In genomic region chr3:130729154-130729553, GRCh38 we compare ENCODE assay signal across 19 cellular contexts. TPM values are rescaled to one million over a fixed set of nuclear protein-coding genes. Genes with fewer than 3 reads are reported as not detected.
DNase-seq lines count a peak whose midpoint lies in the region; ATAC-seq and TF ChIP-seq lines count a peak whose summit lies in the region.
"Had no signal": no experiment of that assay in that cellular context is flagged by ENCODE, and none has a peak within 500 bp of the region (broad histone marks: within the 10 kb centered on the region; RNA-seq: fewer than 3 reads in every experiment).

No MANE protein-coding gene starts in this region.

- POLR2A ChIA-PET in activated CD4-positive, alpha-beta T cell treated with anti-CD3 and anti-CD28 coated beads, Interleukin-2, amount 10 ng/mL, durations not matched to agents 7 days and 5 days (lab: Charles Lee): no interaction called here

- H3K27ac ChIP-seq in VCaP: peak overlapping the region; percentile 62
- H3K27ac ChIP-seq: left lung, skin epidermis, vagina had no signal

- H3K4me3 Mint-ChIP-seq in activated CD4-positive, alpha-beta T cell treated with anti-CD3 and anti-CD28 coated beads, Interleukin-2, amount 10 ng/mL, durations not matched to agents 7 days and 5 days: no peak overlapping the region
- no peak overlapping the region for H3K4me3 Mint-ChIP-seq in memory B cell
- no peak overlapping the region for H3K4me3 Mint-ChIP-seq in stimulated activated memory B cell treated with anti-CD40 and anti-IgM and Interleukin-4, amounts not matched to agents 10 μg/mL and 1 μg/mL and 100 μg/mL, for 72 hours
- no peak overlapping the region for H3K4me3 Mint-ChIP-seq in activated T-helper 2 cell treated with anti-CD3 and anti-CD28 coated beads, Interferon-gamma antibody, Interleukin-2, Interleukin-4, amounts not matched to agents 10 μg/mL and 5 μg/mL and 100 μg/mL, durations not matched to agents 14 hours and 24 hours and 36 hours (ENCODE audit: low read depth)
- H3K4me3 Mint-ChIP-seq: activated B cell treated with CpG ODN at 0.5 μM for 24 hours, CD14-positive monocyte had no signal

- no peaks in the 10 kb centered on the region for H3K27me3 Mint-ChIP-seq in activated CD4-positive, alpha-beta T cell treated with anti-CD3 and anti-CD28 coated beads, Interleukin-2, amount 10 ng/mL, durations not matched to agents 7 days and 5 days
- H3K27me3 Mint-ChIP-seq in memory B cell: no peaks in the 10 kb centered on the region
- H3K27me3 Mint-ChIP-seq in stimulated activated memory B cell treated with anti-CD40 and anti-IgM and Interleukin-4, amounts not matched to agents 10 μg/mL and 1 μg/mL and 100 μg/mL, for 72 hours: no peaks in the 10 kb centered on the region
- H3K27me3 Mint-ChIP-seq in activated T-helper 2 cell treated with anti-CD3 and anti-CD28 coated beads, Interferon-gamma antibody, Interleukin-2, Interleukin-4, amounts not matched to agents 10 μg/mL and 5 μg/mL and 100 μg/mL, durations not matched to agents 14 hours and 24 hours and 36 hours (ENCODE audit: low read depth): no peaks in the 10 kb centered on the region
- H3K27me3 Mint-ChIP-seq: activated B cell treated with CpG ODN at 0.5 μM for 24 hours had no signal

- H3K27ac Mint-ChIP-seq in activated CD4-positive, alpha-beta T cell treated with anti-CD3 and anti-CD28 coated beads, Interleukin-2, amount 10 ng/mL, durations not matched to agents 7 days and 5 days: peak overlapping the region; percentile 12
- H3K27ac Mint-ChIP-seq in memory B cell: peak overlapping the region; percentile 11
- H3K27ac Mint-ChIP-seq in stimulated activated memory B cell treated with anti-CD40 and anti-IgM and Interleukin-4, amounts not matched to agents 10 μg/mL and 1 μg/mL and 100 μg/mL, for 72 hours: peak overlapping the region; percentile 53
- H3K27ac Mint-ChIP-seq in activated T-helper 2 cell treated with anti-CD3 and anti-CD28 coated beads, Interferon-gamma antibody, Interleukin-2, Interleukin-4, amounts not matched to agents 10 μg/mL and 5 μg/mL and 100 μg/mL, durations not matched to agents 14 hours and 24 hours and 36 hours: no peak overlapping the region
- H3K27ac Mint-ChIP-seq: activated B cell treated with CpG ODN at 0.5 μM for 24 hours had no signal

- peaks cover 5% of the 10 kb centered on the region for H3K4me1 Mint-ChIP-seq in activated CD4-positive, alpha-beta T cell treated with anti-CD3 and anti-CD28 coated beads, Interleukin-2, amount 10 ng/mL, durations not matched to agents 7 days and 5 days
- H3K4me1 Mint-ChIP-seq in memory B cell: peaks cover 7% of the 10 kb centered on the region
- peaks cover 4% of the 10 kb centered on the region for H3K4me1 Mint-ChIP-seq in stimulated activated memory B cell treated with anti-CD40 and anti-IgM and Interleukin-4, amounts not matched to agents 10 μg/mL and 1 μg/mL and 100 μg/mL, for 72 hours
- peaks cover 9% of the 10 kb centered on the region for H3K4me1 Mint-ChIP-seq in activated T-helper 2 cell treated with anti-CD3 and anti-CD28 coated beads, Interferon-gamma antibody, Interleukin-2, Interleukin-4, amounts not matched to agents 10 μg/mL and 5 μg/mL and 100 μg/mL, durations not matched to agents 14 hours and 24 hours and 36 hours (ENCODE audit: low read depth)

- intact Hi-C loops in activated T-helper 2 cell treated with anti-CD3 and anti-CD28 coated beads, Interferon-gamma antibody, Interleukin-2, Interleukin-4, amounts not matched to agents 10 μg/mL and 5 μg/mL and 100 μg/mL, durations not matched to agents 14 hours and 24 hours and 36 hours (cut with micrococcal nuclease): no loop called here

- no peak for DNase-seq in activated CD4-positive, alpha-beta T cell treated with anti-CD3 and anti-CD28 coated beads, Interleukin-2, amount 10 ng/mL, durations not matched to agents 7 days and 5 days
- DNase-seq in activated CD4-positive, alpha-beta T cell treated with anti-CD3 and anti-CD28 coated beads, Interleukin-2, amount 50 U/mL, for 48 hours: no peak
- DNase-seq in memory B cell (ENCODE audit: low spot score in 2 of 2): no peak
- DNase-seq in 8988T: no peak
- DNase-seq in activated T-helper 2 cell treated with anti-CD3 and anti-CD28 coated beads, Interferon-gamma antibody, Interleukin-2, Interleukin-4, amounts not matched to agents 10 μg/mL and 5 μg/mL and 100 μg/mL, durations not matched to agents 14 hours and 24 hours and 36 hours (ENCODE audit: low spot score): no peak
- no peak for DNase-seq in occipital lobe (lab: John Stamatoyannopoulos, UW)
- DNase-seq: activated B cell treated with CpG ODN at 0.5 μM for 24 hours; erythroblast; left lung; NCI-H524 treated with DMSO at 0.1 percent for 48 hours; pancreas; SHP77 treated with DMSO at 0.1 percent for 48 hours; stimulated activated CD4-positive, alpha-beta T cell treated with anti-CD3 and anti-CD28 coated beads, Interleukin-4, amount 100 ng/mL, for 1 hour; T-helper 2 cell had no signal

- peaks cover 8% of the 10 kb centered on the region for H3K36me3 Mint-ChIP-seq in activated CD4-positive, alpha-beta T cell treated with anti-CD3 and anti-CD28 coated beads, Interleukin-2, amount 10 ng/mL, durations not matched to agents 7 days and 5 days (ENCODE audit: low read depth)
- H3K36me3 Mint-ChIP-seq in memory B cell: peaks cover 4% of the 10 kb centered on the region
- peaks cover 18% of the 10 kb centered on the region for H3K36me3 Mint-ChIP-seq in stimulated activated memory B cell treated with anti-CD40 and anti-IgM and Interleukin-4, amounts not matched to agents 10 μg/mL and 1 μg/mL and 100 μg/mL, for 72 hours
- peaks cover 21% of the 10 kb centered on the region for H3K36me3 Mint-ChIP-seq in activated T-helper 2 cell treated with anti-CD3 and anti-CD28 coated beads, Interferon-gamma antibody, Interleukin-2, Interleukin-4, amounts not matched to agents 10 μg/mL and 5 μg/mL and 100 μg/mL, durations not matched to agents 14 hours and 24 hours and 36 hours (ENCODE audit: low read depth)

- no peak for ATAC-seq in memory B cell (ENCODE audit: low read depth)
- ATAC-seq in stimulated activated memory B cell treated with anti-CD40 and anti-IgM and Interleukin-4, amounts not matched to agents 10 μg/mL and 1 μg/mL and 100 μg/mL, for 72 hours: no peak
- ATAC-seq: left lung, pancreas had no signal

- CTCF ChIA-PET in activated CD4-positive, alpha-beta T cell treated with anti-CD3 and anti-CD28 coated beads, Interleukin-2, amount 10 ng/mL, durations not matched to agents 7 days and 5 days (lab: Charles Lee): interaction anchor here (1.0 to 1.3 kb wide), 3 partner anchors 10 to 17 kb away, joined by 3 to 5 read pairs (median 3); no protein-coding TSS in a partner anchor

- TF ChIP-seq CTCF in VCaP (conservative IDR thresholded peaks at IDR 0.05): no peak

- H3K9me3 Mint-ChIP-seq in activated CD4-positive, alpha-beta T cell treated with anti-CD3 and anti-CD28 coated beads, Interleukin-2, amount 10 ng/mL, durations not matched to agents 7 days and 5 days: no peaks in the 10 kb centered on the region
- H3K9me3 Mint-ChIP-seq in memory B cell: no peaks in the 10 kb centered on the region
- no peaks in the 10 kb centered on the region for H3K9me3 Mint-ChIP-seq in stimulated activated memory B cell treated with anti-CD40 and anti-IgM and Interleukin-4, amounts not matched to agents 10 μg/mL and 1 μg/mL and 100 μg/mL, for 72 hours
- H3K9me3 Mint-ChIP-seq in activated T-helper 2 cell treated with anti-CD3 and anti-CD28 coated beads, Interferon-gamma antibody, Interleukin-2, Interleukin-4, amounts not matched to agents 10 μg/mL and 5 μg/mL and 100 μg/mL, durations not matched to agents 14 hours and 24 hours and 36 hours: no peaks in the 10 kb centered on the region
- H3K9me3 Mint-ChIP-seq: activated B cell treated with CpG ODN at 0.5 μM for 24 hours, CD14-positive monocyte had no signal

RNA-seq across cellular contexts. Expression of gene PIK3R4, which starts 17.5 kb away (rescaled TPM):
- 10 to 100 TPM; 26.0 to 28.7 TPM for total RNA-seq in activated CD4-positive, alpha-beta T cell treated with anti-CD3 and anti-CD28 coated beads, Interleukin-2, amount 10 ng/mL, durations not matched to agents 7 days and 5 days
- 33.4 and 34.9 TPM in 2 replicates for total RNA-seq in activated T-helper 2 cell treated with anti-CD3 and anti-CD28 coated beads, Interferon-gamma antibody, Interleukin-2, Interleukin-4, amounts not matched to agents 10 μg/mL and 5 μg/mL and 100 μg/mL, durations not matched to agents 14 hours and 24 hours and 36 hours
- total RNA-seq in occipital lobe: 31.0 TPM
